Comparison of ENCODE assay signal across 25 cellular contexts in genomic region chr3:88239870-88240269, GRCh38.
DNase-seq lines count a peak whose midpoint lies in the region; ATAC-seq, FAIRE-seq and TF ChIP-seq lines count a peak whose summit lies in the region.
"Had no signal": no experiment of that assay in that cellular context is flagged by ENCODE, and none has a peak within 500 bp of the region (broad histone marks: within the 10 kb centered on the region; RNA-seq: fewer than 3 reads in every experiment).

No MANE protein-coding gene starts in this region.

- H3K27me3 ChIP-seq in small intestine (ENCODE audit: control insufficient read depth in 2 of 2, insufficient read depth in 2 of 2, low read length in 2 of 2): peaks cover 0 to 2% of the 10 kb centered on the region in 2 donors
- H3K27me3 ChIP-seq in upper lobe of left lung: no peaks in the 10 kb centered on the region
- H3K27me3 ChIP-seq: BE2C, BLaER1 had no signal

- no peak for TF ChIP-seq POLR2A in upper lobe of left lung (IDR thresholded peaks at IDR 0.05)

- no peak for FAIRE-seq in small intestine (lab: Jason Lieb, UNC)
- FAIRE-seq: D721Med, GM12878, GM12892, GM18507 had no signal

- WGBS in adipose tissue, 3 donors: 80 to 91% (median 91%) methylated on average over 4 of the region's 4 CpGs
- 31 to 69% (median 54%) methylated on average over 4 of the region's 4 CpGs for WGBS in small intestine, 3 donors
- 92 to 93% methylated on average over 4 of the region's 4 CpGs for WGBS in upper lobe of left lung, 2 donors

- DNase-seq in mucosa of descending colon (peak in 1 of 3 donors; percentile 38), small intestine (peak; percentile 81), NCI-H2107 (lab: John Stamatoyannopoulos, UW) (no peak), upper lobe of left lung (no peak), DMS153 (lab: John Stamatoyannopoulos, UW) (no peak)
- DNase-seq: 8988T; ACHN; BE2C; C1 segment of cervical spinal cord; Calu3; CD4-positive, alpha-beta memory T cell; CD4-positive, CD25-positive, alpha-beta regulatory T cell; CD8-positive, alpha-beta memory T cell; COR-L47; DMS53; DMS79; DND-41; EL; GDM1 had no signal

- peaks cover 5% of the 10 kb centered on the region for H3K9me3 ChIP-seq in mucosa of descending colon
- no peaks in the 10 kb centered on the region for H3K9me3 ChIP-seq in small intestine (ENCODE audit: control insufficient read depth, low read depth)
- peaks cover 0 to 6% (median 0%) of the 10 kb centered on the region in 4 donors for H3K9me3 ChIP-seq in upper lobe of left lung
- H3K9me3 ChIP-seq: BE2C had no signal

- intact Hi-C loops in mucosa of descending colon (cut with DNase I, micrococcal nuclease): no loop called here

- H3K4me1 ChIP-seq in mucosa of descending colon (ENCODE audit: low read depth) (no peaks in the 10 kb centered on the region), small intestine (ENCODE audit: control insufficient read depth in 2 of 2, insufficient read depth in 1 of 2, low read depth in 1 of 2, low read length in 1 of 2) (no peaks in the 10 kb centered on the region), upper lobe of left lung (no peaks in the 10 kb centered on the region)
- H3K4me1 ChIP-seq: BE2C, BLaER1 had no signal

- H3K36me3 ChIP-seq in mucosa of descending colon (ENCODE audit: low read depth) (no peaks in the 10 kb centered on the region), small intestine (ENCODE audit: control insufficient read depth in 2 of 2, insufficient read depth in 2 of 2, low read length in 2 of 2) (no peaks in the 10 kb centered on the region), upper lobe of left lung (no peaks in the 10 kb centered on the region)
- H3K36me3 ChIP-seq: BE2C, BLaER1 had no signal

- H3K27ac ChIP-seq in adipose tissue (ENCODE audit: low read depth, low read length) (peak overlapping the region; percentile 33), small intestine (ENCODE audit: low read depth in 1 of 2, low read length in 1 of 2) (no peak overlapping the region), upper lobe of left lung (no peak overlapping the region)
- H3K27ac ChIP-seq: BLaER1 had no signal

- H3K4me3 ChIP-seq in mucosa of descending colon (no peak overlapping the region), small intestine (ENCODE audit: low read depth in 1 of 2, low read length in 2 of 2) (no peak overlapping the region), upper lobe of left lung (no peak overlapping the region)
- H3K4me3 ChIP-seq: BLaER1, GM12878 had no signal

- TF ChIP-seq CTCF in mucosa of descending colon (IDR thresholded peaks at IDR 0.05) (no peak), upper lobe of left lung (IDR thresholded peaks at IDR 0.05) (no peak)

- TF ChIP-seq EP300 in upper lobe of left lung (IDR thresholded peaks at IDR 0.05): no peak

- ATAC-seq in mucosa of descending colon (peak; percentile 62), upper lobe of left lung (ENCODE audit: low FRiP score in 2 of 2) (no peak)
- ATAC-seq: GM12878 had no signal
